In the genomic region with DNA sequence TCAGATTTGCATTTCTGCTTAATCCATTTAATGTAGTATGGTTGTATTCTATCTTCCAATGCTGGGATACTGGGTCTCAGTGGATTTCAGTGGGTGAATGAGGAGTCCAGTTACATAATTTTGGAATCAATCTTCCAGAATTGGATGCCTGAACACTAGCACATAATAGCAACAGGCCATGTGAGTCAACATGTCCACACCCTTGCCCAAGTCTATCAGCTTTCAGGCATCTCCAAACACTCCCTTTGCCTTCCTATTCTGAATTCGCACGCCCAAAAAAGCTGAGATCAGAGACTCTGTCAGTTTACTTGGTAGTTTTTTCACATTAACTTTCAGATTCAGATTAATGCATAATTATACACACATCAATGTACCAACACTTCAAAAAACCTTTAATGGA, we compare ENCODE assay signal across 22 cellular contexts.
DNase-seq lines count a peak whose midpoint lies in the region; ATAC-seq and TF ChIP-seq lines count a peak whose summit lies in the region.
"Had no signal": no experiment of that assay in that cellular context is flagged by ENCODE, and none has a peak within 500 bp of the region (broad histone marks: within the 10 kb centered on the region; RNA-seq: fewer than 3 reads in every experiment).

No MANE protein-coding gene starts in this region.

- no peak overlapping the region for H3K4me3 Mint-ChIP-seq in CD8-positive, alpha-beta T cell
- H3K4me3 Mint-ChIP-seq: activated CD4-positive, alpha-beta T cell treated with anti-CD3 and anti-CD28 coated beads for 36 hours; activated naive CD4-positive, alpha-beta T cell treated with anti-CD3 and anti-CD28 coated beads, Interleukin-2, amount 50 U/mL, for 24 hours; natural killer cell treated with Interleukin-12 subunit alpha and Interleukin-12 subunit beta and Interleukin-15 and Interleukin-18, amount 100 ng/mL, for 72 hours; T-helper 17 cell; type B pancreatic cell had no signal

- H3K18ac ChIP-seq in mesenchymal stem cell (ENCODE audit: low read depth in 1 of 2, low read length in 2 of 2), result no peak overlapping the region

- POLR2A ChIA-PET in CD8-positive, alpha-beta T cell (lab: Charles Lee), result no interaction called here

- no peak for TF ChIP-seq CTCF in CD8-positive, alpha-beta T cell (IDR thresholded peaks at IDR 0.05)

- H3K4ac ChIP-seq in mesenchymal stem cell (ENCODE audit: low read depth in 1 of 2, low read length in 2 of 2), result no peak overlapping the region

- H3K9me3 Mint-ChIP-seq in CD8-positive, alpha-beta T cell, result no peaks in the 10 kb centered on the region
- H3K9me3 Mint-ChIP-seq: activated naive CD4-positive, alpha-beta T cell treated with anti-CD3 and anti-CD28 coated beads, Interleukin-2, amount 50 U/mL, for 24 hours; natural killer cell treated with Interleukin-12 subunit alpha and Interleukin-12 subunit beta and Interleukin-15 and Interleukin-18, amount 100 ng/mL, for 72 hours; type B pancreatic cell had no signal

- peaks cover 20% of the 10 kb centered on the region for H3K4me1 Mint-ChIP-seq in CD8-positive, alpha-beta T cell (ENCODE audit: low read depth)
- H3K4me1 Mint-ChIP-seq: activated CD4-positive, alpha-beta T cell treated with anti-CD3 and anti-CD28 coated beads for 36 hours; activated naive CD4-positive, alpha-beta T cell treated with anti-CD3 and anti-CD28 coated beads, Interleukin-2, amount 50 U/mL, for 24 hours had no signal

- peak overlapping the region; percentile 46 for H3K9ac ChIP-seq in mesenchymal stem cell (ENCODE audit: low read length)

- peaks cover 2% of the 10 kb centered on the region for H3K4me1 ChIP-seq in mesenchymal stem cell (ENCODE audit: control insufficient read depth, insufficient read depth, low read depth, low read length)
- no peaks in the 10 kb centered on the region for H3K4me1 ChIP-seq in CD8-positive, alpha-beta T cell (ENCODE audit: insufficient read depth, low read length)
- H3K4me1 ChIP-seq: A549 had no signal

- no peak overlapping the region for H2BK5ac ChIP-seq in mesenchymal stem cell (ENCODE audit: low read depth, low read length, poor library complexity, severe bottlenecking)

- no peak overlapping the region for H2AK5ac ChIP-seq in mesenchymal stem cell (ENCODE audit: low read length, severe bottlenecking)

- ATAC-seq in Right ventricle myocardium superior (ENCODE audit: poor library complexity), result peak; percentile 71
- ATAC-seq in CD8-positive, alpha-beta T cell, result no peak
- ATAC-seq in HG03280 (IDR thresholded peaks at IDR 0.05; ENCODE audit: unreplicated experiment), result no peak
- ATAC-seq: A549; activated CD4-positive, alpha-beta T cell treated with anti-CD3 and anti-CD28 coated beads for 36 hours; left colon; natural killer cell treated with Interleukin-12 subunit alpha and Interleukin-12 subunit beta and Interleukin-15 and Interleukin-18, amount 100 ng/mL, for 72 hours; T-helper 17 cell had no signal

- H4K8ac ChIP-seq in mesenchymal stem cell (ENCODE audit: low read length), result no peak overlapping the region

- no peak overlapping the region for H2AFZ ChIP-seq in mesenchymal stem cell (ENCODE audit: low read depth, low read length)

- H3K9me3 ChIP-seq in mesenchymal stem cell (ENCODE audit: control insufficient read depth, low read length), result no peaks in the 10 kb centered on the region
- H3K9me3 ChIP-seq in CD8-positive, alpha-beta T cell (ENCODE audit: low read length), result no peaks in the 10 kb centered on the region
- H3K9me3 ChIP-seq: A549 had no signal

- no peaks in the 10 kb centered on the region for H3K27me3 ChIP-seq in mesenchymal stem cell (ENCODE audit: control insufficient read depth in 1 of 2, insufficient read depth in 1 of 2, low read length in 2 of 2)
- H3K27me3 ChIP-seq in CD8-positive, alpha-beta T cell (ENCODE audit: insufficient read depth, low read length), result no peaks in the 10 kb centered on the region

- peak overlapping the region; percentile 61 for H3K27ac ChIP-seq in epithelial cell of prostate
- H3K27ac ChIP-seq in mesenchymal stem cell (ENCODE audit: low read length, poor library complexity, severe bottlenecking), result no peak overlapping the region
- no peak overlapping the region for H3K27ac ChIP-seq in CD8-positive, alpha-beta T cell (ENCODE audit: low read depth, low read length)
- H3K27ac ChIP-seq: A549 had no signal

- H2BK15ac ChIP-seq in mesenchymal stem cell (ENCODE audit: low read depth, poor library complexity, severe bottlenecking), result no peak overlapping the region

- no peak overlapping the region for H3K23ac ChIP-seq in mesenchymal stem cell (ENCODE audit: low read length in 2 of 2)

- no peak overlapping the region for H4K91ac ChIP-seq in mesenchymal stem cell (ENCODE audit: low read length)

- no peaks in the 10 kb centered on the region for H3K36me3 Mint-ChIP-seq in CD8-positive, alpha-beta T cell
- H3K36me3 Mint-ChIP-seq: activated naive CD4-positive, alpha-beta T cell treated with anti-CD3 and anti-CD28 coated beads, Interleukin-2, amount 50 U/mL, for 24 hours; natural killer cell treated with Interleukin-12 subunit alpha and Interleukin-12 subunit beta and Interleukin-15 and Interleukin-18, amount 100 ng/mL, for 72 hours; type B pancreatic cell had no signal

- H3K27me3 Mint-ChIP-seq in CD8-positive, alpha-beta T cell (ENCODE audit: low read depth), result peaks cover 4% of the 10 kb centered on the region
- H3K27me3 Mint-ChIP-seq: type B pancreatic cell had no signal

- peak overlapping the region in 1 of 2 experiments; percentile 4 for H3K4me3 ChIP-seq in mesenchymal stem cell (ENCODE audit: insufficient read depth in 1 of 2, low read depth in 1 of 2, low read length in 2 of 2)
- H3K4me3 ChIP-seq in CD8-positive, alpha-beta T cell (ENCODE audit: low read depth, low read length), result no peak overlapping the region
- H3K4me3 ChIP-seq: A549 had no signal

- no peaks in the 10 kb centered on the region for H3K36me3 ChIP-seq in mesenchymal stem cell (ENCODE audit: control insufficient read depth in 1 of 2, insufficient read depth in 2 of 2, low read depth in 1 of 2, low read length in 2 of 2)
- no peaks in the 10 kb centered on the region for H3K36me3 ChIP-seq in CD8-positive, alpha-beta T cell (ENCODE audit: insufficient read depth, low read length)

- DNase-seq in Right ventricle myocardium superior (no peak), cardiac septum (ENCODE audit: low spot score) (no peak), epithelial cell of prostate (ENCODE audit: low read depth, low spot score) (peak; percentile 31), mesenchymal stem cell (no peak), DMS53 (lab: John Stamatoyannopoulos, UW) (no peak)
- no peak for DNase-seq in CD8-positive, alpha-beta T cell
- DNase-seq in activated T-cell treated with anti-CD3 and anti-CD28 coated beads, Interleukin-2, amount 50 U/mL, for 1 hour, result no peak
- DNase-seq: activated CD4-positive, alpha-beta T cell treated with anti-CD3 and anti-CD28 coated beads for 36 hours; central memory CD4-positive, alpha-beta T cell; COR-L47; GDM1; left colon; NCI-H1417 treated with DMSO at 0.1 percent for 48 hours; NCI-H510A treated with DMSO at 0.1 percent for 48 hours; retina; stimulated activated CD4-positive, alpha-beta T cell treated with anti-CD3 and anti-CD28 coated beads, Interleukin-4, amount 100 ng/mL, for 24 hours; T-helper 17 cell had no signal

- no peak overlapping the region for H2BK120ac ChIP-seq in mesenchymal stem cell (ENCODE audit: low read depth, low read length)

- no peak overlapping the region for H3K27ac Mint-ChIP-seq in CD8-positive, alpha-beta T cell
- H3K27ac Mint-ChIP-seq: activated CD4-positive, alpha-beta T cell treated with anti-CD3 and anti-CD28 coated beads for 36 hours; activated naive CD4-positive, alpha-beta T cell treated with anti-CD3 and anti-CD28 coated beads, Interleukin-2, amount 50 U/mL, for 24 hours; natural killer cell treated with Interleukin-12 subunit alpha and Interleukin-12 subunit beta and Interleukin-15 and Interleukin-18, amount 100 ng/mL, for 72 hours; T-helper 17 cell; type B pancreatic cell had no signal

- H3K4me2 ChIP-seq in mesenchymal stem cell (ENCODE audit: low read length, poor library complexity, severe bottlenecking), result no peak overlapping the region
- H3K4me2 ChIP-seq: A549 had no signal

- WGBS in mesenchymal stem cell, result 92% methylated on average over 2 of the region's 2 CpGs

- H3K79me1 ChIP-seq in mesenchymal stem cell (replicated peaks; ENCODE audit: low read length, poor library complexity, severe bottlenecking), result peaks cover 5% of the 10 kb centered on the region

- no peak overlapping the region for H3K14ac ChIP-seq in mesenchymal stem cell (ENCODE audit: low read length in 2 of 2)

- H2BK12ac ChIP-seq in mesenchymal stem cell (ENCODE audit: low read length in 2 of 2), result no peak overlapping the region

- CTCF ChIA-PET in CD8-positive, alpha-beta T cell (lab: Charles Lee), result no interaction called here

- intact Hi-C loops in Right ventricle myocardium superior (cut with DNase I) (no loop called here), cardiac septum (cut with DNase I) (no loop called here)
- intact Hi-C loops in CD8-positive, alpha-beta T cell (cut with DNase I, micrococcal nuclease), result no loop called here
